ENCODE assay signal across 8 cellular contexts in genomic region chr17:72030067-72030899, GRCh38.
DNase-seq lines count a peak whose midpoint lies in the region; ATAC-seq and TF ChIP-seq lines count a peak whose summit lies in the region.

No MANE protein-coding gene starts in this region.

- intact Hi-C loops in right cardiac atrium (cut with DNase I) = loop anchor here in 1 of 4 donors (10.0 kb wide), 1 partner anchor 85 kb away; no protein-coding TSS in a partner anchor

- H3K27ac Mint-ChIP-seq in activated naive CD8-positive, alpha-beta T cell treated with anti-CD3 and anti-CD28 coated beads for 36 hours = peak overlapping the region; percentile 25
- H3K27ac Mint-ChIP-seq in progenitor cell of endocrine pancreas = peak overlapping the region; percentile 74

- H3K9me3 ChIP-seq in right cardiac atrium (ENCODE audit: control insufficient read depth, low read length) = no peaks in the 10 kb centered on the region

- no peaks in the 10 kb centered on the region for H3K27me3 ChIP-seq in right cardiac atrium (ENCODE audit: control insufficient read depth, insufficient read depth)

- H3K4me3 Mint-ChIP-seq in activated naive CD8-positive, alpha-beta T cell treated with anti-CD3 and anti-CD28 coated beads for 36 hours = peak overlapping the region; percentile 51
- H3K4me3 Mint-ChIP-seq in progenitor cell of endocrine pancreas (ENCODE audit: low read depth) = peak overlapping the region; percentile 72

- 3% methylated on average over 22 of the region's 22 CpGs for WGBS in right cardiac atrium

- peaks cover 2% of the 10 kb centered on the region for H3K4me1 ChIP-seq in right cardiac atrium (ENCODE audit: control insufficient read depth, insufficient read depth, low read length)

- DNase-seq in 8988T (peak; percentile 33), GM13976 (ENCODE audit: low spot score) (peak; percentile 44), NCI-H2029 (lab: John Stamatoyannopoulos, UW) (peak; percentile 40), right cardiac atrium (peak; percentile 40 to 80 (median 60)), progenitor cell of endocrine pancreas (ENCODE audit: low spot score, unreplicated experiment) (peak; percentile 11), GM19240 (ENCODE audit: insufficient read length, low spot score) (no peak)
- DNase-seq in activated naive CD8-positive, alpha-beta T cell treated with anti-CD3 and anti-CD28 coated beads for 36 hours = peak; percentile 20

- peak overlapping the region; percentile 49 for H3K4me3 ChIP-seq in right cardiac atrium (ENCODE audit: low read length)

- H3K9me3 Mint-ChIP-seq in activated naive CD8-positive, alpha-beta T cell treated with anti-CD3 and anti-CD28 coated beads for 36 hours = no peaks in the 10 kb centered on the region
- no peaks in the 10 kb centered on the region for H3K9me3 Mint-ChIP-seq in progenitor cell of endocrine pancreas (ENCODE audit: low read depth)

- no peak overlapping the region for H3K27ac ChIP-seq in right cardiac atrium (ENCODE audit: low read length)

- H3K4me1 Mint-ChIP-seq in activated naive CD8-positive, alpha-beta T cell treated with anti-CD3 and anti-CD28 coated beads for 36 hours = peaks cover 10% of the 10 kb centered on the region
- H3K4me1 Mint-ChIP-seq in progenitor cell of endocrine pancreas (ENCODE audit: low read depth) = peaks cover 45% of the 10 kb centered on the region

- H3K27me3 Mint-ChIP-seq in activated naive CD8-positive, alpha-beta T cell treated with anti-CD3 and anti-CD28 coated beads for 36 hours = peaks cover 32% of the 10 kb centered on the region
- H3K27me3 Mint-ChIP-seq in progenitor cell of endocrine pancreas = no peaks in the 10 kb centered on the region

- ATAC-seq in HG02642 (IDR thresholded peaks at IDR 0.05; ENCODE audit: poor library complexity, unreplicated experiment) = peak; percentile 80
- ATAC-seq in right cardiac atrium = peak; percentile 76 to 78

- in situ Hi-C loops in GM13976 (cut with MboI; ENCODE audit: low sequenced_read_pairs, unreplicated experiment) = no loop called here

- no peaks in the 10 kb centered on the region for H3K36me3 Mint-ChIP-seq in activated naive CD8-positive, alpha-beta T cell treated with anti-CD3 and anti-CD28 coated beads for 36 hours
- H3K36me3 Mint-ChIP-seq in progenitor cell of endocrine pancreas (ENCODE audit: insufficient read depth) = no peaks in the 10 kb centered on the region

- no peak for TF ChIP-seq CTCF in GM13976 (IDR thresholded peaks at IDR 0.05; ENCODE audit: borderline replicate concordance, control extremely low read depth, extremely low read depth, insufficient read depth, missing control alignments)
- TF ChIP-seq CTCF in progenitor cell of endocrine pancreas (IDR thresholded peaks at IDR 0.05; ENCODE audit: unreplicated experiment) = peak; percentile 53
